1 cellular context compared by ENCODE assay signal in genomic region chr16:54048994-54049929, GRCh38.
TF ChIP-seq lines count a peak whose summit lies in the region.

No MANE protein-coding gene starts in this region.

TF ChIP-seq in H1, 55 proteins besides CTCF, POLR2A, EP300 and RAD21:
- TF ChIP-seq TAF7 (optimal IDR thresholded peaks at IDR 0.05; ENCODE audit: borderline replicate concordance, low read depth, low read length) (no peak), KDM4A (IDR thresholded peaks at IDR 0.05; ENCODE audit: low read depth, low read length, severe bottlenecking) (no peak), CREB1 (IDR thresholded peaks at IDR 0.05) (no peak), ZNF274 (IDR thresholded peaks at IDR 0.05; ENCODE audit: borderline replicate concordance, extremely low read depth, low read length) (no peak), GTF2F1 (IDR thresholded peaks at IDR 0.05; ENCODE audit: borderline replicate concordance, low read depth, low read length) (no peak), POLR2AphosphoS5 (IDR thresholded peaks at IDR 0.05; ENCODE audit: low read depth, low read length) (no peak), ATF3 (IDR thresholded peaks at IDR 0.05; ENCODE audit: insufficient read depth, low read depth, low read length) (no peak), CBX5 (IDR thresholded peaks at IDR 0.05; ENCODE audit: low read depth, low read length) (no peak), BCL11A (IDR thresholded peaks at IDR 0.05; ENCODE audit: low read depth in 2 of 2, low read length in 2 of 2) (no peak), CHD2 (IDR thresholded peaks at IDR 0.05; ENCODE audit: low read length) (no peak), RNF2 (IDR thresholded peaks at IDR 0.05; ENCODE audit: borderline replicate concordance, low read depth, low read length, missing control alignments, poor library complexity, severe bottlenecking) (no peak), TEAD4 (IDR thresholded peaks at IDR 0.05; ENCODE audit: low read depth, low read length) (no peak), EZH2 (IDR thresholded peaks at IDR 0.05; ENCODE audit: low read depth, low read length, severe bottlenecking) (no peak), SIRT6 (IDR thresholded peaks at IDR 0.05; ENCODE audit: low read length) (no peak), POU5F1 (IDR thresholded peaks at IDR 0.05; ENCODE audit: low read depth, low read length) (no peak), SP2 (IDR thresholded peaks at IDR 0.05; ENCODE audit: low read length) (no peak), E2F6 (IDR thresholded peaks at IDR 0.05) (peak; percentile 59; the same call in 1 of the 2 replicates), MAX (IDR thresholded peaks at IDR 0.05) (peak; percentile 66; the same call in 1 of the 2 replicates), KDM5A (IDR thresholded peaks at IDR 0.05; ENCODE audit: low read length) (no peak), YY1 (IDR thresholded peaks at IDR 0.05; ENCODE audit: low read depth, low read length) (0 out of 2 replicates have a peak, but pooled peaks have one; percentile 10), BACH1 (IDR thresholded peaks at IDR 0.05; ENCODE audit: low read length) (no peak), USF2 (IDR thresholded peaks at IDR 0.05; ENCODE audit: low read length) (no peak), NRF1 (IDR thresholded peaks at IDR 0.05; ENCODE audit: low read depth, low read length) (no peak), PHF8 (conservative IDR thresholded peaks at IDR 0.05; ENCODE audit: low read depth, low read length) (no peak)
